Comparison of ENCODE assay signal across 1 cellular context in genomic region chr2:120673205-120673550, GRCh38.
TF ChIP-seq lines count a peak whose summit lies in the region.

No MANE protein-coding gene starts in this region.

TF ChIP-seq in H1, 55 proteins besides CTCF, POLR2A, EP300 and RAD21:
- TF ChIP-seq POU5F1 (IDR thresholded peaks at IDR 0.05; ENCODE audit: low read depth, low read length): no peak
- no peak for TF ChIP-seq GABPA (IDR thresholded peaks at IDR 0.05; ENCODE audit: borderline replicate concordance, insufficient read depth, low read length)
- TF ChIP-seq SP4 (IDR thresholded peaks at IDR 0.05; ENCODE audit: low read length): no peak
- no peak for TF ChIP-seq SUZ12 (IDR thresholded peaks at IDR 0.05; ENCODE audit: low read length)
- no peak for TF ChIP-seq ASH2L (IDR thresholded peaks at IDR 0.05; ENCODE audit: low read length)
- no peak for TF ChIP-seq BCL11A (IDR thresholded peaks at IDR 0.05; ENCODE audit: low read depth in 2 of 2, low read length in 2 of 2)
